ENCODE assay signal across 1 cellular context in the genomic region with DNA sequence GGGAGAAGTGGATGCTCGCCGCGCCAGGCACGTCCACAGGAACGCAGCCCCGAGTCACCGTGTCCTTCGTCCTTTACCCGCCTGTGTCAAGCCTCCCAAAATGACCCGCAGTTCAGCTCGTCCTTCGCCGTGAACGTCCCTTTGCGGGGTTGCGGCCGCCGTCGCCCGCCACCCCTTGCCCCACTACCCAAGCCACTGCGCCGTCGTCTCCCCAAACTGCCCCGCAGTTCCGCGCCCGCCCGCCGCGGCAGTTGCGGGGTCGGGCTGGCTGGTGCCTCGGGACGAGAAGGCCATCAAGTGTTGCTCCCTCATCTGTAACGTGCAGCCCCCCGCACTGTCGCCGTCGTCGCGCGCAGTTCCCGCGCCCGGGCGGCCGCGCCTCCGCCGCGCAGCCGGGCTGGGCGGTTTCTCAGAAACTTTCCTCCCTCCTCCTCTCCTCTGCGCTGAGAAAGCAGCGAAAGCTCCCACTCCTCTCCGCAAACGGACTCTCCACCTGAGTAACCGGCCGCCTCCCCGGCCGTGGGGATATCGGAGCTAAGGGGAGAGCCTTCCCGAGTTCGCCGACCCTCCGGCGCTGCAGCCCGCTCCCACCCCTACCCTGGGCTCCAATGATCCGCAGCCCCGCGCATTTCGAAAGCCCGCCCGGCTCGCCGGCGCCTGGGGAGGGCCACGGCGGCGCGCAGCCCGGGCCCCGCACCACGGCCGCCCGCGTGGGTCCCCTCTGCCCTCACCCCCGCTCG.
TF ChIP-seq lines count a peak whose summit lies in the region.

No MANE protein-coding gene starts in this region.

TF ChIP-seq in endothelial cell of umbilical vein, 7 proteins besides CTCF, POLR2A, EP300 and RAD21:
- TF ChIP-seq FOS (IDR thresholded peaks at IDR 0.05; ENCODE audit: borderline replicate concordance, insufficient read depth, low read length): no peak
- TF ChIP-seq MYC (IDR thresholded peaks at IDR 0.05; ENCODE audit: low read depth, low read length): no peak
- TF ChIP-seq POLR2AphosphoS5 (IDR thresholded peaks at IDR 0.05; ENCODE audit: insufficient read depth, low read depth, low read length): no peak
- TF ChIP-seq GATA2 (IDR thresholded peaks at IDR 0.05; ENCODE audit: insufficient read depth, insufficient read length, low read depth, low read length): no peak
- no peak for TF ChIP-seq JUN (IDR thresholded peaks at IDR 0.05; ENCODE audit: borderline replicate concordance, insufficient read depth, insufficient read length, low read depth)
- no peak for TF ChIP-seq EZH2 (IDR thresholded peaks at IDR 0.05; ENCODE audit: borderline replicate concordance, low read depth, low read length, severe bottlenecking)
- TF ChIP-seq, protein P1, sequence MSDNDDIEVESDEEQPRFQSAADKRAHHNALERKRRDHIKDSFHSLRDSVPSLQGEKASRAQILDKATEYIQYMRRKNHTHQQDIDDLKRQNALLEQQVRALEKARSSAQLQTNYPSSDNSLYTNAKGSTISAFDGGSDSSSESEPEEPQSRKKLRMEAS (IDR thresholded peaks at IDR 0.05; ENCODE audit: insufficient read depth, insufficient read length): no peak
